ENCODE assay signal across 27 cellular contexts in genomic region chr15:64485796-64486195, GRCh38.
"Had no signal": no experiment of that assay in that cellular context is flagged by ENCODE, and none has a peak within 500 bp of the region (broad histone marks: within the 10 kb centered on the region; RNA-seq: fewer than 3 reads in every experiment).

No MANE protein-coding gene starts in this region.

- H3K27ac Mint-ChIP-seq: activated B cell treated with CpG ODN at 0.5 μM for 24 hours; activated CD4-positive, alpha-beta memory T cell treated with anti-CD3 and anti-CD28 coated beads, Interleukin-2, amount 10 ng/mL, durations not matched to agents 7 days and 5 days; activated CD4-positive, alpha-beta T cell treated with anti-CD3 and anti-CD28 coated beads, Interleukin-2, amount 10 ng/mL, durations not matched to agents 24 days and 14 days; activated naive CD4-positive, alpha-beta T cell treated with anti-CD3 and anti-CD28 coated beads, Interleukin-2, amount 10 ng/mL, durations not matched to agents 7 days and 5 days; activated naive CD4-positive, alpha-beta T cell treated with anti-CD3 and anti-CD28 coated beads, Interleukin-2, amount 50 U/mL, for 72 hours; activated naive CD8-positive, alpha-beta T cell treated with anti-CD3 and anti-CD28 coated beads, Interleukin-2, amount 10 ng/mL, durations not matched to agents 7 days and 5 days; activated T-helper 1 cell treated with anti-CD3 and anti-CD28 coated beads, Interleukin-12 subunit alpha, Interleukin-12 subunit beta, Interleukin-2, Interleukin-4 antibody, amounts not matched to agents 30 ng/mL and 10 ng/mL and 1 ng/mL, durations not matched to agents 14 hours and 24 hours and 36 hours; T-helper 17 cell; T-helper 2 cell treated with Interferon-gamma antibody and Interleukin-4, amounts not matched to agents 5 μg/mL and 100 μg/mL, for 36 hours had no signal

- DNase-seq: activated B cell treated with CpG ODN at 0.5 μM for 24 hours; activated CD4-positive, alpha-beta memory T cell treated with anti-CD3 and anti-CD28 coated beads, Interleukin-2, amount 10 ng/mL, durations not matched to agents 7 days and 5 days; activated CD4-positive, alpha-beta T cell treated with anti-CD3 and anti-CD28 coated beads, Interleukin-2, amount 10 ng/mL, durations not matched to agents 24 days and 14 days; activated CD4-positive, alpha-beta T cell treated with anti-CD3 and anti-CD28 coated beads, Interleukin-2, amount 50 U/mL, for 4 hours; activated CD8-positive, alpha-beta memory T cell treated with anti-CD3 and anti-CD28 coated beads, Interleukin-2, amount 50 U/mL, for 48 hours; activated gamma-delta T cell; activated naive CD4-positive, alpha-beta T cell; activated naive CD4-positive, alpha-beta T cell treated with anti-CD3 and anti-CD28 coated beads, Interleukin-2, amount 10 ng/mL, durations not matched to agents 7 days and 5 days; activated naive CD8-positive, alpha-beta T cell treated with anti-CD3 and anti-CD28 coated beads, Interleukin-2, amount 10 ng/mL, durations not matched to agents 7 days and 5 days; activated T-cell treated with anti-CD3 and anti-CD28 coated beads, Interleukin-2, amount 50 U/mL, for 48 hours; central memory CD4-positive, alpha-beta T cell; cerebellar nuclear complex; colonic mucosa; effector CD8-positive, alpha-beta T cell; esophagus squamous epithelium; foreskin melanocyte; SW 1271; T-helper 1 cell; T-helper 17 cell; T1000; WERI-Rb-1 had no signal

- ATAC-seq: activated CD4-positive, CD25-positive, alpha-beta regulatory T cell treated with anti-CD3 and anti-CD28 coated beads, Interleukin-2, amount 50 U/mL, for 24 hours; gastroesophageal sphincter; T-helper 17 cell had no signal

- H3K27me3 Mint-ChIP-seq: activated B cell treated with CpG ODN at 0.5 μM for 24 hours; activated CD4-positive, alpha-beta memory T cell treated with anti-CD3 and anti-CD28 coated beads, Interleukin-2, amount 10 ng/mL, durations not matched to agents 7 days and 5 days; activated CD4-positive, alpha-beta T cell treated with anti-CD3 and anti-CD28 coated beads, Interleukin-2, amount 10 ng/mL, durations not matched to agents 24 days and 14 days; activated naive CD4-positive, alpha-beta T cell treated with anti-CD3 and anti-CD28 coated beads, Interleukin-2, amount 10 ng/mL, durations not matched to agents 7 days and 5 days; activated naive CD8-positive, alpha-beta T cell treated with anti-CD3 and anti-CD28 coated beads, Interleukin-2, amount 10 ng/mL, durations not matched to agents 7 days and 5 days; brain; T-helper 17 cell had no signal

- H3K9me3 Mint-ChIP-seq: activated B cell treated with CpG ODN at 0.5 μM for 24 hours; activated CD4-positive, alpha-beta memory T cell treated with anti-CD3 and anti-CD28 coated beads, Interleukin-2, amount 10 ng/mL, durations not matched to agents 7 days and 5 days; activated CD4-positive, alpha-beta T cell treated with anti-CD3 and anti-CD28 coated beads, Interleukin-2, amount 10 ng/mL, durations not matched to agents 24 days and 14 days; activated naive CD4-positive, alpha-beta T cell treated with anti-CD3 and anti-CD28 coated beads, Interleukin-2, amount 10 ng/mL, durations not matched to agents 7 days and 5 days; activated naive CD4-positive, alpha-beta T cell treated with anti-CD3 and anti-CD28 coated beads, Interleukin-2, amount 50 U/mL, for 72 hours; activated naive CD8-positive, alpha-beta T cell treated with anti-CD3 and anti-CD28 coated beads, Interleukin-2, amount 10 ng/mL, durations not matched to agents 7 days and 5 days; activated T-helper 1 cell treated with anti-CD3 and anti-CD28 coated beads, Interleukin-12 subunit alpha, Interleukin-12 subunit beta, Interleukin-2, Interleukin-4 antibody, amounts not matched to agents 30 ng/mL and 10 ng/mL and 1 ng/mL, durations not matched to agents 14 hours and 24 hours and 36 hours; brain; T-helper 2 cell treated with Interferon-gamma antibody and Interleukin-4, amounts not matched to agents 5 μg/mL and 100 μg/mL, for 36 hours had no signal

- H3K4me3 Mint-ChIP-seq: activated B cell treated with CpG ODN at 0.5 μM for 24 hours; activated CD4-positive, alpha-beta memory T cell treated with anti-CD3 and anti-CD28 coated beads, Interleukin-2, amount 10 ng/mL, durations not matched to agents 7 days and 5 days; activated CD4-positive, alpha-beta T cell treated with anti-CD3 and anti-CD28 coated beads, Interleukin-2, amount 10 ng/mL, durations not matched to agents 24 days and 14 days; activated naive CD4-positive, alpha-beta T cell treated with anti-CD3 and anti-CD28 coated beads, Interleukin-2, amount 10 ng/mL, durations not matched to agents 7 days and 5 days; activated naive CD8-positive, alpha-beta T cell treated with anti-CD3 and anti-CD28 coated beads, Interleukin-2, amount 10 ng/mL, durations not matched to agents 7 days and 5 days; activated T-helper 1 cell treated with anti-CD3 and anti-CD28 coated beads, Interleukin-12 subunit alpha, Interleukin-12 subunit beta, Interleukin-2, Interleukin-4 antibody, amounts not matched to agents 30 ng/mL and 10 ng/mL and 1 ng/mL, durations not matched to agents 14 hours and 24 hours and 36 hours; brain; T-helper 17 cell; T-helper 2 cell treated with Interferon-gamma antibody and Interleukin-4, amounts not matched to agents 5 μg/mL and 100 μg/mL, for 36 hours had no signal
